ENCODE assay signal across 20 cellular contexts in genomic region chr3:94173667-94174434, GRCh38.
DNase-seq lines count a peak whose midpoint lies in the region; FAIRE-seq and TF ChIP-seq lines count a peak whose summit lies in the region.
"Had no signal": no experiment of that assay in that cellular context is flagged by ENCODE, and none has a peak within 500 bp of the region (broad histone marks: within the 10 kb centered on the region; RNA-seq: fewer than 3 reads in every experiment).

No MANE protein-coding gene starts in this region.

- H3K4me3 Mint-ChIP-seq in activated naive CD4-positive, alpha-beta T cell treated with anti-CD3 and anti-CD28 coated beads for 36 hours = no peak overlapping the region
- H3K4me3 Mint-ChIP-seq: CD8-positive, alpha-beta T cell; H9; WTC11 had no signal

- H3K27ac Mint-ChIP-seq in activated naive CD4-positive, alpha-beta T cell treated with anti-CD3 and anti-CD28 coated beads for 36 hours = no peak overlapping the region
- H3K27ac Mint-ChIP-seq: CD8-positive, alpha-beta T cell; H9; WTC11 had no signal

- TF ChIP-seq CTCF in bronchial epithelial cell (IDR thresholded peaks at IDR 0.05; ENCODE audit: insufficient read depth, low read length, severe bottlenecking) = no peak

- TF ChIP-seq POLR2A in H54 (IDR thresholded peaks at IDR 0.05; ENCODE audit: low read depth, low read length) = no peak

- H3K9me3 Mint-ChIP-seq in activated naive CD4-positive, alpha-beta T cell treated with anti-CD3 and anti-CD28 coated beads for 36 hours = no peaks in the 10 kb centered on the region
- H3K9me3 Mint-ChIP-seq: CD8-positive, alpha-beta T cell; H9; WTC11 had no signal

- FAIRE-seq in H54 (lab: Jason Lieb, UNC) (peak; percentile 57), bronchial epithelial cell (lab: Jason Lieb, UNC) (no peak)
- FAIRE-seq: small intestine had no signal

- no peaks in the 10 kb centered on the region for H3K36me3 Mint-ChIP-seq in activated naive CD4-positive, alpha-beta T cell treated with anti-CD3 and anti-CD28 coated beads for 36 hours (ENCODE audit: low read depth)
- H3K36me3 Mint-ChIP-seq: CD8-positive, alpha-beta T cell; WTC11 had no signal

- no peaks in the 10 kb centered on the region for H3K27me3 ChIP-seq in bronchial epithelial cell (ENCODE audit: control insufficient read depth, insufficient read depth, low read length)
- H3K27me3 ChIP-seq: thyroid gland had no signal

- intact Hi-C loops in posterior cingulate gyrus (cut with DNase I) = no loop called here
- intact Hi-C loops in activated naive CD4-positive, alpha-beta T cell treated with anti-CD3 and anti-CD28 coated beads for 36 hours (cut with micrococcal nuclease) = no loop called here

- CTCF ChIA-PET in activated naive CD4-positive, alpha-beta T cell treated with anti-CD3 and anti-CD28 coated beads for 36 hours (lab: Charles Lee) = no interaction called here

- no peaks in the 10 kb centered on the region for H3K36me3 ChIP-seq in bronchial epithelial cell (ENCODE audit: control insufficient read depth, insufficient read depth, low read length)
- H3K36me3 ChIP-seq: thyroid gland had no signal

- no peaks in the 10 kb centered on the region for H3K4me1 Mint-ChIP-seq in activated naive CD4-positive, alpha-beta T cell treated with anti-CD3 and anti-CD28 coated beads for 36 hours (ENCODE audit: low read depth)

- peaks cover 9% of the 10 kb centered on the region for H3K27me3 Mint-ChIP-seq in activated naive CD4-positive, alpha-beta T cell treated with anti-CD3 and anti-CD28 coated beads for 36 hours (ENCODE audit: low read depth)

- DNase-seq in H54 (ENCODE audit: insufficient read length, low spot score) (no peak), NCI-H69 (lab: John Stamatoyannopoulos, UW) (peak; percentile 9), bronchial epithelial cell (ENCODE audit: low read depth) (peak; percentile 57), renal cortical epithelial cell (ENCODE audit: low read depth) (peak; percentile 53), posterior cingulate gyrus (no peak), SHP77 treated with DMSO at 0.1 percent for 48 hours (lab: John Stamatoyannopoulos, UW) (no peak)
- no peak for DNase-seq in activated naive CD4-positive, alpha-beta T cell treated with anti-CD3 and anti-CD28 coated beads for 36 hours
- DNase-seq: activated CD4-positive, alpha-beta T cell treated with anti-CD3 and anti-CD28 coated beads, Interleukin-2, amount 50 U/mL, for 48 hours; activated gamma-delta T cell; CD8-positive, alpha-beta T cell; effector memory CD4-positive, alpha-beta T cell; H9; midbrain; NCI-H1417 treated with DMSO at 0.1 percent for 48 hours; NCI-H748 treated with DMSO at 0.1 percent for 48 hours; OCI-M1; small intestine; stimulated activated naive CD4-positive, alpha-beta T cell; thyroid gland had no signal

- no peak overlapping the region for H3K4me3 ChIP-seq in bronchial epithelial cell (ENCODE audit: low read depth, low read length)
- H3K4me3 ChIP-seq: thyroid gland had no signal

Comparison
In these comparisons a context has a peak if more than half of its experiments do, and no peak if none do; other contexts are left out.
1. DNase-seq: peak in NCI-H69 (single experiment), bronchial epithelial cell (single experiment) and renal cortical epithelial cell (single experiment); none in H54 (single experiment), posterior cingulate gyrus (0 of 10), SHP77 treated with DMSO at 0.1 percent for 48 hours (single experiment) and activated naive CD4-positive, alpha-beta T cell treated with anti-CD3 and anti-CD28 coated beads for 36 hours (single experiment).